22 cellular contexts compared by ENCODE assay signal in genomic region chrX:68463880-68464279, GRCh38.
"Had no signal": no experiment of that assay in that cellular context is flagged by ENCODE, and none has a peak within 500 bp of the region (broad histone marks: within the 10 kb centered on the region; RNA-seq: fewer than 3 reads in every experiment).

No MANE protein-coding gene starts in this region.

- H3K4me1 ChIP-seq: colonic mucosa, esophagus muscularis mucosa, esophagus squamous epithelium, gastrocnemius medialis, gastroesophageal sphincter, heart right ventricle had no signal

- H3K4me3 ChIP-seq: colonic mucosa, coronary artery, esophagus muscularis mucosa, esophagus squamous epithelium, gastrocnemius medialis, gastroesophageal sphincter, heart left ventricle, heart right ventricle had no signal

- H3K9me3 ChIP-seq: colonic mucosa, esophagus muscularis mucosa, esophagus squamous epithelium, gastrocnemius medialis, gastroesophageal sphincter, heart left ventricle, heart right ventricle had no signal

- H3K36me3 ChIP-seq: colonic mucosa, esophagus muscularis mucosa, esophagus squamous epithelium, gastrocnemius medialis, gastroesophageal sphincter, heart left ventricle, heart right ventricle had no signal

- H3K27ac ChIP-seq: colonic mucosa, coronary artery, dorsolateral prefrontal cortex, epithelial cell of prostate, esophagus muscularis mucosa, esophagus squamous epithelium, foreskin keratinocyte, gastrocnemius medialis, gastroesophageal sphincter, heart left ventricle, heart right ventricle had no signal

- DNase-seq: colonic mucosa; cortex of kidney; dermis blood vessel endothelial cell; dorsolateral prefrontal cortex; effector CD4-positive, alpha-beta T cell; effector CD8-positive, alpha-beta T cell; effector memory CD4-positive, alpha-beta T cell; effector memory CD8-positive, alpha-beta T cell; endodermal cell; erythroblast; esophagus squamous epithelium; foreskin fibroblast; foreskin keratinocyte; gastrocnemius medialis; glutamatergic neuron; head of caudate nucleus; heart left ventricle; heart right ventricle had no signal
